ENCODE assay signal across 17 cellular contexts in the genomic region with DNA sequence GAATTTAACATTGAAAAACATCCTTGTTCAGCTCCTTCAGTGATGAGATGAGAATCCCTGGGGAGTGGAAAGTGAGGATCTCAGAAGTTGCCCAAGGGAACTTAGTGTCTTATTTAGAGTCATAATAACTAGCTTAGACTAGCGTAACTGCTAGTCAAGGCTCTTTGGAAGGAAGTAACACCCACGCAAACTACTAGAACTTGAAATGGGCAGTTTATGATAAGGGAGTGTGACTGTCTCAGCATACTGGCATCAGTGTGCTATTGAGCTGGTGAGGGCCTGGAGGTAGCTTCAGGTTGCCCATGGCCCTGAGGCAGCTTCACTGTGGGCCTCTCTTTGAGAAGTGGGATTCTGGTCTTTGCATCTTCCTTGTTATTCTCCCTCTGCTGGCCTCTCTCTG. TPM values are rescaled to one million over a fixed set of nuclear protein-coding genes. Genes with fewer than 3 reads are reported as not detected.
DNase-seq lines count a peak whose midpoint lies in the region; ATAC-seq and TF ChIP-seq lines count a peak whose summit lies in the region.
"Had no signal": no experiment of that assay in that cellular context is flagged by ENCODE, and none has a peak within 500 bp of the region (broad histone marks: within the 10 kb centered on the region; RNA-seq: fewer than 3 reads in every experiment).

No MANE protein-coding gene starts in this region.

- intact Hi-C loops in dendritic cell treated with granulocyte-macrophage colony-stimulating factor and Interleukin-4, amounts not matched to agents 40 ng/mL and 50 ng/mL, for 4 days (cut with micrococcal nuclease): no loop called here

- H3K36me3 Mint-ChIP-seq in dendritic cell treated with granulocyte-macrophage colony-stimulating factor and Interleukin-4, amounts not matched to agents 40 ng/mL and 50 ng/mL, for 4 days (ENCODE audit: low read depth): peaks cover 9% of the 10 kb centered on the region

- peaks cover 34% of the 10 kb centered on the region in 2 experiments for H3K4me1 ChIP-seq in neutrophil (ENCODE audit: control insufficient read depth in 1 of 2, insufficient read depth in 1 of 2, low read depth in 1 of 2, low read length in 1 of 2)
- H3K4me1 ChIP-seq in smooth muscle cell (ENCODE audit: low read depth): peaks cover 6% of the 10 kb centered on the region
- H3K4me1 ChIP-seq: pancreas, vagina had no signal

- H3K4me3 ChIP-seq in neutrophil (ENCODE audit: low read depth in 1 of 2, low read length in 1 of 2) (peak overlapping the region in 1 of 2 experiments; percentile 49), smooth muscle cell (no peak overlapping the region)
- H3K4me3 ChIP-seq: pancreas, skin epidermis, vagina had no signal

- H2AFZ ChIP-seq in smooth muscle cell (ENCODE audit: low read depth): no peak overlapping the region

- H3K36me3 ChIP-seq in neutrophil (no peaks in the 10 kb centered on the region), smooth muscle cell (ENCODE audit: low read depth) (no peaks in the 10 kb centered on the region)
- H3K36me3 ChIP-seq: pancreas, vagina, WERI-Rb-1 had no signal

- no peaks in the 10 kb centered on the region for H3K27me3 ChIP-seq in neutrophil
- H3K27me3 ChIP-seq in smooth muscle cell (ENCODE audit: low read depth): no peaks in the 10 kb centered on the region
- H3K27me3 ChIP-seq: pancreas, vagina had no signal

- no peak overlapping the region for H3K4me2 ChIP-seq in smooth muscle cell

- no peaks in the 10 kb centered on the region for H3F3A ChIP-seq in smooth muscle cell (ENCODE audit: low read depth)

- H4K20me1 ChIP-seq in smooth muscle cell (ENCODE audit: low read depth): no peaks in the 10 kb centered on the region

- H3K9me3 Mint-ChIP-seq in dendritic cell treated with granulocyte-macrophage colony-stimulating factor and Interleukin-4, amounts not matched to agents 40 ng/mL and 50 ng/mL, for 4 days: no peaks in the 10 kb centered on the region
- no peaks in the 10 kb centered on the region for H3K9me3 Mint-ChIP-seq in stimulated activated naive CD8-positive, alpha-beta T cell treated with anti-CD3 and anti-CD28 coated beads, Interleukin-15, amount 100 ng/mL, for 72 hours

- H3K4me3 Mint-ChIP-seq in dendritic cell treated with granulocyte-macrophage colony-stimulating factor and Interleukin-4, amounts not matched to agents 40 ng/mL and 50 ng/mL, for 4 days: peak overlapping the region; percentile 59
- no peak overlapping the region for H3K4me3 Mint-ChIP-seq in stimulated activated naive CD8-positive, alpha-beta T cell treated with anti-CD3 and anti-CD28 coated beads, Interleukin-15, amount 100 ng/mL, for 72 hours

- TF ChIP-seq CTCF in neutrophil (IDR thresholded peaks at IDR 0.05): no peak
- no peak for TF ChIP-seq CTCF in smooth muscle cell (IDR thresholded peaks at IDR 0.05; ENCODE audit: borderline replicate concordance, insufficient read depth, poor library complexity, severe bottlenecking)

- peaks cover 40% of the 10 kb centered on the region for H3K4me1 Mint-ChIP-seq in dendritic cell treated with granulocyte-macrophage colony-stimulating factor and Interleukin-4, amounts not matched to agents 40 ng/mL and 50 ng/mL, for 4 days (ENCODE audit: low read depth)
- H3K4me1 Mint-ChIP-seq in stimulated activated naive CD8-positive, alpha-beta T cell treated with anti-CD3 and anti-CD28 coated beads, Interleukin-15, amount 100 ng/mL, for 72 hours: peaks cover 16% of the 10 kb centered on the region

- H3K27me3 Mint-ChIP-seq in dendritic cell treated with granulocyte-macrophage colony-stimulating factor and Interleukin-4, amounts not matched to agents 40 ng/mL and 50 ng/mL, for 4 days: no peaks in the 10 kb centered on the region
- H3K27me3 Mint-ChIP-seq in stimulated activated naive CD8-positive, alpha-beta T cell treated with anti-CD3 and anti-CD28 coated beads, Interleukin-15, amount 100 ng/mL, for 72 hours: no peaks in the 10 kb centered on the region

- peak overlapping the region; percentile 86 for H3K27ac Mint-ChIP-seq in dendritic cell treated with granulocyte-macrophage colony-stimulating factor and Interleukin-4, amounts not matched to agents 40 ng/mL and 50 ng/mL, for 4 days
- no peak overlapping the region for H3K27ac Mint-ChIP-seq in stimulated activated naive CD8-positive, alpha-beta T cell treated with anti-CD3 and anti-CD28 coated beads, Interleukin-15, amount 100 ng/mL, for 72 hours

- DNase-seq in COLO829 (ENCODE audit: low spot score) (peak; percentile 59), smooth muscle cell (lab: John Stamatoyannopoulos, UW; ENCODE audit: unreplicated experiment) (no peak), UCSD-AML1 (lab: John Stamatoyannopoulos, UW; ENCODE audit: unreplicated experiment) (no peak), NCI-H345 (lab: John Stamatoyannopoulos, UW) (no peak)
- DNase-seq in stimulated activated naive CD8-positive, alpha-beta T cell treated with anti-CD3 and anti-CD28 coated beads, Interleukin-15, amount 100 ng/mL, for 72 hours: no peak
- DNase-seq: activated effector memory CD4-positive, alpha-beta T cell treated with Interleukin-2 at 50 U/mL for 16 hours; amniotic stem cell; NCI-H1694; NCI-H446 treated with DMSO at 0.1 percent for 48 hours; pancreas; stimulated activated naive CD4-positive, alpha-beta T cell; WERI-Rb-1 had no signal

- H3K27ac ChIP-seq in neutrophil (peak overlapping the region; percentile 78), smooth muscle cell (ENCODE audit: low read depth) (no peak overlapping the region)
- H3K27ac ChIP-seq: pancreas, WERI-Rb-1 had no signal

- no peak overlapping the region for H3K9ac ChIP-seq in smooth muscle cell (ENCODE audit: low read depth)

- no peaks in the 10 kb centered on the region for H3K79me2 ChIP-seq in smooth muscle cell (ENCODE audit: low read depth)

- peak; percentile 32 for ATAC-seq in HG03432 (IDR thresholded peaks at IDR 0.05; ENCODE audit: unreplicated experiment)
- ATAC-seq in stimulated activated naive CD8-positive, alpha-beta T cell treated with anti-CD3 and anti-CD28 coated beads, Interleukin-15, amount 100 ng/mL, for 72 hours: no peak

- no peaks in the 10 kb centered on the region for H3K9me3 ChIP-seq in neutrophil
- no peaks in the 10 kb centered on the region for H3K9me3 ChIP-seq in smooth muscle cell (replicated peaks; ENCODE audit: low read depth)
- H3K9me3 ChIP-seq: pancreas, vagina had no signal

- WGBS in smooth muscle cell (ENCODE audit: low lambda C conversion rate): 75% methylated on average over 2 of the region's 2 CpGs

RNA-seq across cellular contexts. Expression of gene SLX4IP, which starts 40.1 kb away (rescaled TPM):
- total RNA-seq in smooth muscle cell: 4.6 and 6.2 TPM in 2 replicates
- 1.2 and 3.7 TPM in 2 replicates for polyA plus RNA-seq in smooth muscle cell

RNA-seq across cellular contexts. Expression of gene MKKS, which starts 41.2 kb away (rescaled TPM):
- 13.7 and 15.6 TPM in 2 replicates for total RNA-seq in smooth muscle cell
- 12.8 and 19.8 TPM in 2 replicates for polyA plus RNA-seq in smooth muscle cell
